In genomic region chr17:73064084-73064938, GRCh38 we compare ENCODE assay signal across 12 cellular contexts. TPM values are rescaled to one million over a fixed set of nuclear protein-coding genes. Genes with fewer than 3 reads are reported as not detected.
DNase-seq lines count a peak whose midpoint lies in the region; ATAC-seq and TF ChIP-seq lines count a peak whose summit lies in the region.
"Had no signal": no experiment of that assay in that cellular context is flagged by ENCODE, and none has a peak within 500 bp of the region (broad histone marks: within the 10 kb centered on the region; RNA-seq: fewer than 3 reads in every experiment).

No MANE protein-coding gene starts in this region.

- no peaks in the 10 kb centered on the region for H3K36me3 ChIP-seq in Panc1 (ENCODE audit: control insufficient read depth, insufficient read depth, low read length)
- H3K36me3 ChIP-seq in spleen, result peaks cover 0 to 18% (median 0%) of the 10 kb centered on the region in 6 donors
- H3K36me3 ChIP-seq in hepatocyte (replicated peaks; ENCODE audit: insufficient read depth, low read depth), result no peaks in the 10 kb centered on the region

- no peaks in the 10 kb centered on the region for H3K79me2 ChIP-seq in hepatocyte

- H3K27ac Mint-ChIP-seq in stimulated activated naive CD8-positive, alpha-beta T cell treated with anti-CD3 and anti-CD28 coated beads, Interleukin-15, amount 100 ng/mL, for 72 hours, result peak overlapping the region in 1 of 2 donors; percentile 78
- H3K27ac Mint-ChIP-seq: activated CD8-positive, alpha-beta T cell treated with anti-CD3 and anti-CD28 coated beads for 36 hours had no signal

- peaks cover 0 to 15% of the 10 kb centered on the region in 2 donors for H3K9me3 Mint-ChIP-seq in stimulated activated naive CD8-positive, alpha-beta T cell treated with anti-CD3 and anti-CD28 coated beads, Interleukin-15, amount 100 ng/mL, for 72 hours

- no peak overlapping the region for H3K4me3 Mint-ChIP-seq in stimulated activated naive CD8-positive, alpha-beta T cell treated with anti-CD3 and anti-CD28 coated beads, Interleukin-15, amount 100 ng/mL, for 72 hours
- H3K4me3 Mint-ChIP-seq: activated CD8-positive, alpha-beta T cell treated with anti-CD3 and anti-CD28 coated beads for 36 hours had no signal

- H2AFZ ChIP-seq in hepatocyte, result no peak overlapping the region

- POLR2A ChIA-PET in Panc1 (lab: Charles Lee), result no interaction called here

- no peaks in the 10 kb centered on the region for H4K20me1 ChIP-seq in hepatocyte (ENCODE audit: insufficient read depth, poor library complexity, severe bottlenecking)

- no peaks in the 10 kb centered on the region for H3K9me2 ChIP-seq in hepatocyte (replicated peaks; ENCODE audit: insufficient read depth)

- intact Hi-C loops in Panc1 (cut with micrococcal nuclease; ENCODE audit: unreplicated experiment) (no loop called here), spleen (cut with DNase I; ENCODE audit: low total_unique reads) (no loop called here)

- WGBS in spleen, 5 donors, result 40 to 64% (median 53%) methylated on average over 6 of the region's 6 CpGs
- 83% methylated on average over 6 of the region's 6 CpGs for WGBS in hepatocyte (ENCODE audit: low lambda C conversion rate, missing lambda C conversion rate)

- peaks cover 15% of the 10 kb centered on the region for H3K4me1 Mint-ChIP-seq in stimulated activated naive CD8-positive, alpha-beta T cell treated with anti-CD3 and anti-CD28 coated beads, Interleukin-15, amount 100 ng/mL, for 72 hours

- H3K27ac ChIP-seq in Panc1 (ENCODE audit: low read length) (no peak overlapping the region), spleen (peak overlapping the region in 5 of 8 donors; percentile 25 to 49 (median 39)), hepatocyte (no peak overlapping the region)
- H3K27ac ChIP-seq: 22Rv1 had no signal

- peak; percentile 48; the same call in 1 of the 2 replicates for ATAC-seq in Panc1
- ATAC-seq in stimulated activated naive CD8-positive, alpha-beta T cell treated with anti-CD3 and anti-CD28 coated beads, Interleukin-15, amount 100 ng/mL, for 72 hours, result no peak
- ATAC-seq: activated CD8-positive, alpha-beta T cell treated with anti-CD3 and anti-CD28 coated beads for 36 hours had no signal

- no peak for TF ChIP-seq POLR2A in spleen (IDR thresholded peaks at IDR 0.05)

- H3K27me3 ChIP-seq in Panc1 (ENCODE audit: control insufficient read depth, insufficient read depth, low read length), result no peaks in the 10 kb centered on the region
- no peaks in the 10 kb centered on the region for H3K27me3 ChIP-seq in spleen (replicated peaks in 1 of 7)
- H3K27me3 ChIP-seq in hepatocyte, result no peaks in the 10 kb centered on the region
- H3K27me3 ChIP-seq: MG63 had no signal

- H3K27me3 Mint-ChIP-seq in stimulated activated naive CD8-positive, alpha-beta T cell treated with anti-CD3 and anti-CD28 coated beads, Interleukin-15, amount 100 ng/mL, for 72 hours, result no peaks in the 10 kb centered on the region
- H3K27me3 Mint-ChIP-seq: activated CD8-positive, alpha-beta T cell treated with anti-CD3 and anti-CD28 coated beads for 36 hours had no signal

- H3K4me3 ChIP-seq in Panc1 (ENCODE audit: low read depth in 2 of 2, low read length in 2 of 2), result no peak overlapping the region
- H3K4me3 ChIP-seq in spleen, result no peak overlapping the region
- no peak overlapping the region for H3K4me3 ChIP-seq in hepatocyte
- H3K4me3 ChIP-seq: MG63 had no signal

- no peaks in the 10 kb centered on the region for H3K9me3 ChIP-seq in Panc1 (ENCODE audit: control insufficient read depth, insufficient read depth, low read depth, low read length)
- H3K9me3 ChIP-seq in spleen, result no peaks in the 10 kb centered on the region
- H3K9me3 ChIP-seq in hepatocyte (ENCODE audit: low read depth), result no peaks in the 10 kb centered on the region
- H3K9me3 ChIP-seq: MG63 had no signal

- DNase-seq in DMS79 treated with DMSO at 0.1 percent for 48 hours (lab: John Stamatoyannopoulos, UW) (peak; percentile 57), DMS79 (lab: John Stamatoyannopoulos, UW) (no peak), Panc1 (ENCODE audit: low read depth, low spot score) (no peak), foreskin melanocyte (peak; percentile 45), spleen (no peak), kidney glomerular epithelial cell (lab: John Stamatoyannopoulos, UW) (no peak), hepatocyte (ENCODE audit: low spot score) (no peak)
- DNase-seq in stimulated activated naive CD8-positive, alpha-beta T cell treated with anti-CD3 and anti-CD28 coated beads, Interleukin-15, amount 100 ng/mL, for 72 hours, result no peak
- DNase-seq: activated CD8-positive, alpha-beta T cell treated with anti-CD3 and anti-CD28 coated beads for 36 hours; MG63; stimulated activated CD4-positive, alpha-beta T cell treated with anti-CD3 and anti-CD28 coated beads, Interleukin-2, amount 100 ng/mL, for 24 hours had no signal

- TF ChIP-seq CTCF in Panc1 (IDR thresholded peaks at IDR 0.05), result no peak
- no peak for TF ChIP-seq CTCF in spleen (IDR thresholded peaks at IDR 0.05 in 8 of 11, conservative IDR thresholded peaks at IDR 0.05 in 3 of 11)
- TF ChIP-seq CTCF in hepatocyte (IDR thresholded peaks at IDR 0.05; ENCODE audit: poor library complexity), result no peak

- CTCF ChIA-PET in Panc1 (lab: Charles Lee), result no interaction called here

- no TSS peak for BruUV-seq in Panc1 (replicated peaks; lab: Mats Ljungman, UMichigan)

- H3K4me2 ChIP-seq in hepatocyte, result no peak overlapping the region

- in situ Hi-C loops in Panc1 (cut with HindIII; ENCODE audit: low pct_unique_long_range_greater_than_20kb, low sequenced_read_pairs), result no loop called here

- H3K4me1 ChIP-seq in Panc1 (ENCODE audit: control insufficient read depth, insufficient read depth, low read length) (peaks cover 12% of the 10 kb centered on the region), spleen (peaks cover 0 to 45% (median 6%) of the 10 kb centered on the region in 6 donors), hepatocyte (ENCODE audit: insufficient read depth) (peaks cover 15% of the 10 kb centered on the region)

RNA-seq across cellular contexts. Expression of gene SLC39A11, which starts 28.2 kb away (rescaled TPM):
- total RNA-seq in Panc1 (2021; ENCODE audit: unreplicated experiment) (56.1 TPM), spleen (10 to 100 TPM; 22.5 to 45.2 (median 29.6) TPM), hepatocyte (39.1 and 62.6 TPM in 2 replicates)
- 31.5 TPM for polyA plus RNA-seq in Panc1 (2012; ENCODE audit: insufficient read length)
- polyA plus RNA-seq in spleen (1 to 10 TPM; 4.1 to 8.1 (median 4.1) TPM), hepatocyte (27.5 and 37.7 TPM in 2 replicates)

Comparison
In these comparisons a context has a peak if more than half of its experiments do, and no peak if none do; other contexts are left out.
1. DNase-seq: peak in DMS79 treated with DMSO at 0.1 percent for 48 hours (single experiment) and foreskin melanocyte (single experiment); none in DMS79 (single experiment), Panc1 (single experiment), spleen (single experiment), kidney glomerular epithelial cell (single experiment), hepatocyte (single experiment) and stimulated activated naive CD8-positive, alpha-beta T cell treated with anti-CD3 and anti-CD28 coated beads, Interleukin-15, amount 100 ng/mL, for 72 hours (0 of 2).
2. H3K27ac ChIP-seq: peak in spleen (5 of 8); none in Panc1 (single experiment) and hepatocyte (single experiment).